Comparison of ENCODE assay signal across 9 cellular contexts in genomic region chr20:57450419-57450818, GRCh38. TPM values are rescaled to one million over a fixed set of nuclear protein-coding genes. Genes with fewer than 3 reads are reported as not detected.
DNase-seq lines count a peak whose midpoint lies in the region; ATAC-seq, FAIRE-seq and TF ChIP-seq lines count a peak whose summit lies in the region.
"Had no signal": no experiment of that assay in that cellular context is flagged by ENCODE, and none has a peak within 500 bp of the region (broad histone marks: within the 10 kb centered on the region; RNA-seq: fewer than 3 reads in every experiment).

No MANE protein-coding gene starts in this region.

- DNase-seq in left ventricle myocardium inferior (peak; percentile 56), ureter (ENCODE audit: low spot score) (peak; percentile 65), NCI-H128 (lab: John Stamatoyannopoulos, UW; ENCODE audit: unreplicated experiment) (no peak), frontal cortex (ENCODE audit: low spot score in 2 of 2) (no peak)
- DNase-seq in effector CD8-positive, alpha-beta T cell (lab: John Stamatoyannopoulos, UW), result no peak

- no peaks in the 10 kb centered on the region for H3K79me2 ChIP-seq in OCI-LY3 (ENCODE audit: low read length)

- peak overlapping the region; percentile 85 for H3K4me2 ChIP-seq in OCI-LY3 (ENCODE audit: low read length)

- H3K27me3 ChIP-seq in OCI-LY3 (ENCODE audit: low read depth, low read length) (peaks cover 39% of the 10 kb centered on the region), left ventricle myocardium inferior (ENCODE audit: low read depth) (peaks cover 11% of the 10 kb centered on the region)

- H3K9me3 ChIP-seq in OCI-LY3 (ENCODE audit: insufficient read depth, low read length) (peaks cover 8% of the 10 kb centered on the region; the same call in 1 of the 2 replicates), left ventricle myocardium inferior (replicated peaks) (peaks cover 5% of the 10 kb centered on the region)

- H3K9ac ChIP-seq in OCI-LY3 (ENCODE audit: low read length), result peak overlapping the region; percentile 37

- intact Hi-C loops in left ventricle myocardium inferior (cut with micrococcal nuclease), result no loop called here

- H3K36me3 ChIP-seq in OCI-LY3 (replicated peaks; ENCODE audit: low read depth, low read length) (no peaks in the 10 kb centered on the region), left ventricle myocardium inferior (no peaks in the 10 kb centered on the region)

- peak; percentile 85 for ATAC-seq in GM18909 (IDR thresholded peaks at IDR 0.05; ENCODE audit: poor library complexity, unreplicated experiment)
- peak; percentile 70 for ATAC-seq in HG02885 (IDR thresholded peaks at IDR 0.05; ENCODE audit: poor library complexity, unreplicated experiment)

- no peaks in the 10 kb centered on the region for H4K20me1 ChIP-seq in OCI-LY3 (ENCODE audit: insufficient read depth, low read length)

- FAIRE-seq in frontal cortex (lab: Jason Lieb, UNC), result no peak

- H3K27ac ChIP-seq in OCI-LY3 (ENCODE audit: low read length) (no peak overlapping the region; the same call in 1 of the 2 replicates), left ventricle myocardium inferior (replicated peaks) (peak overlapping the region; percentile 5)
- H3K27ac ChIP-seq: SK-N-MC had no signal

- H3K4me1 ChIP-seq in OCI-LY3 (ENCODE audit: low read length) (peaks cover 42% of the 10 kb centered on the region), left ventricle myocardium inferior (peaks cover 39% of the 10 kb centered on the region)

- peak overlapping the region; percentile 28; the same call in 1 of the 2 replicates for H2AFZ ChIP-seq in OCI-LY3 (ENCODE audit: low read depth, low read length)

- peak overlapping the region; percentile 68 for H3K4me3 ChIP-seq in OCI-LY3 (ENCODE audit: low read length)
- H3K4me3 ChIP-seq in left ventricle myocardium inferior, result no peak overlapping the region
- H3K4me3 ChIP-seq: SK-N-MC had no signal

- TF ChIP-seq CTCF in OCI-LY3 (IDR thresholded peaks at IDR 0.05; ENCODE audit: low read depth, low read length), result no peak
- no peak for TF ChIP-seq CTCF in left ventricle myocardium inferior (IDR thresholded peaks at IDR 0.05; ENCODE audit: borderline replicate concordance)

RNA-seq across cellular contexts. Expression of gene RBM38, which starts 59.2 kb away (rescaled TPM):
- total RNA-seq in left ventricle myocardium inferior (75.5 TPM), ureter (18.2 TPM), frontal cortex (10.6 TPM)

Comparison
In these comparisons a context has a peak if more than half of its experiments do, and no peak if none do; other contexts are left out.
1. DNase-seq: peak in left ventricle myocardium inferior (single experiment) and ureter (single experiment); none in NCI-H128 (single experiment), effector CD8-positive, alpha-beta T cell (single experiment) and frontal cortex (0 of 2).